Comparison of ENCODE assay signal across 1 cellular context in the genomic region with DNA sequence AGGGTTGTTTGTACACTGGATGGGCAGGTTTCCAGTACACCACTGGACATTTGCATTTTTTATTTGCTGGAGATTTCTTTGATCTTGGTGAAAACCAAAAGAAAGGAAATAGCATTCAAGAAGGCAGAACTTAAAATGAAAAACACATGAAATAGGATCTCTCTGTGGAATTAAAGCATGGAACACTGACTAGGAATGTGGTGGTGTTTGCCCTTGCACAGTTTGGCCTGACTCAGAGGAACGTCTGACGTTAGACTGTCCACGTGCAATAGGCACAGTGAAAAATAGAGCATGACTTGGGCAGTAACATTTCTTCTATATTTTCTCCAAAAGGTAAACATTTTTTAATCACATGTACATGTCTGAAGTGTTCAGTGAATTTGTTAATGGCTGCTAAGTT.
TF ChIP-seq lines count a peak whose summit lies in the region.

No MANE protein-coding gene starts in this region.

TF ChIP-seq in H1, 55 proteins besides CTCF, POLR2A, EP300 and RAD21 (continued from another document):
- TF ChIP-seq RBBP5 (IDR thresholded peaks at IDR 0.05; ENCODE audit: borderline replicate concordance, low read depth, low read length) (no peak), RFX5 (IDR thresholded peaks at IDR 0.05; ENCODE audit: borderline replicate concordance, low read depth, low read length) (no peak), TAF1 (IDR thresholded peaks at IDR 0.05; ENCODE audit: low read depth, low read length) (no peak), NRF1 (IDR thresholded peaks at IDR 0.05; ENCODE audit: low read depth, low read length) (no peak), KDM1A (IDR thresholded peaks at IDR 0.05; ENCODE audit: borderline replicate concordance, low read length) (no peak), KDM5A (IDR thresholded peaks at IDR 0.05; ENCODE audit: low read length) (no peak), ASH2L (IDR thresholded peaks at IDR 0.05; ENCODE audit: low read length) (no peak), CEBPB (IDR thresholded peaks at IDR 0.05; ENCODE audit: low read depth, low read length) (no peak), HDAC2 (IDR thresholded peaks at IDR 0.05; ENCODE audit: borderline replicate concordance in 1 of 2, low read depth in 2 of 2, low read length in 2 of 2) (no peak), JUND (IDR thresholded peaks at IDR 0.05; ENCODE audit: low read length) (no peak), EGR1 (IDR thresholded peaks at IDR 0.05; ENCODE audit: borderline replicate concordance, low read depth, low read length) (no peak), SUZ12 (IDR thresholded peaks at IDR 0.05; ENCODE audit: low read length) (no peak), SP1 (IDR thresholded peaks at IDR 0.05; ENCODE audit: low read depth, low read length) (no peak), KDM4A (IDR thresholded peaks at IDR 0.05; ENCODE audit: low read depth, low read length, severe bottlenecking) (no peak)
- TF ChIP-seq, protein P1, sequence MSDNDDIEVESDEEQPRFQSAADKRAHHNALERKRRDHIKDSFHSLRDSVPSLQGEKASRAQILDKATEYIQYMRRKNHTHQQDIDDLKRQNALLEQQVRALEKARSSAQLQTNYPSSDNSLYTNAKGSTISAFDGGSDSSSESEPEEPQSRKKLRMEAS (IDR thresholded peaks at IDR 0.05): no peak
- TF ChIP-seq, protein P2, sequence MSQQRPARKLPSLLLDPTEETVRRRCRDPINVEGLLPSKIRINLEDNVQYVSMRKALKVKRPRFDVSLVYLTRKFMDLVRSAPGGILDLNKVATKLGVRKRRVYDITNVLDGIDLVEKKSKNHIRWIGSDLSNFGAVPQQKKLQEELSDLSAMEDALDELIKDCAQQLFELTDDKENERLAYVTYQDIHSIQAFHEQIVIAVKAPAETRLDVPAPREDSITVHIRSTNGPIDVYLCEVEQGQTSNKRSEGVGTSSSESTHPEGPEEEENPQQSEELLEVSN (IDR thresholded peaks at IDR 0.05): no peak
- TF ChIP-seq, protein P3, sequence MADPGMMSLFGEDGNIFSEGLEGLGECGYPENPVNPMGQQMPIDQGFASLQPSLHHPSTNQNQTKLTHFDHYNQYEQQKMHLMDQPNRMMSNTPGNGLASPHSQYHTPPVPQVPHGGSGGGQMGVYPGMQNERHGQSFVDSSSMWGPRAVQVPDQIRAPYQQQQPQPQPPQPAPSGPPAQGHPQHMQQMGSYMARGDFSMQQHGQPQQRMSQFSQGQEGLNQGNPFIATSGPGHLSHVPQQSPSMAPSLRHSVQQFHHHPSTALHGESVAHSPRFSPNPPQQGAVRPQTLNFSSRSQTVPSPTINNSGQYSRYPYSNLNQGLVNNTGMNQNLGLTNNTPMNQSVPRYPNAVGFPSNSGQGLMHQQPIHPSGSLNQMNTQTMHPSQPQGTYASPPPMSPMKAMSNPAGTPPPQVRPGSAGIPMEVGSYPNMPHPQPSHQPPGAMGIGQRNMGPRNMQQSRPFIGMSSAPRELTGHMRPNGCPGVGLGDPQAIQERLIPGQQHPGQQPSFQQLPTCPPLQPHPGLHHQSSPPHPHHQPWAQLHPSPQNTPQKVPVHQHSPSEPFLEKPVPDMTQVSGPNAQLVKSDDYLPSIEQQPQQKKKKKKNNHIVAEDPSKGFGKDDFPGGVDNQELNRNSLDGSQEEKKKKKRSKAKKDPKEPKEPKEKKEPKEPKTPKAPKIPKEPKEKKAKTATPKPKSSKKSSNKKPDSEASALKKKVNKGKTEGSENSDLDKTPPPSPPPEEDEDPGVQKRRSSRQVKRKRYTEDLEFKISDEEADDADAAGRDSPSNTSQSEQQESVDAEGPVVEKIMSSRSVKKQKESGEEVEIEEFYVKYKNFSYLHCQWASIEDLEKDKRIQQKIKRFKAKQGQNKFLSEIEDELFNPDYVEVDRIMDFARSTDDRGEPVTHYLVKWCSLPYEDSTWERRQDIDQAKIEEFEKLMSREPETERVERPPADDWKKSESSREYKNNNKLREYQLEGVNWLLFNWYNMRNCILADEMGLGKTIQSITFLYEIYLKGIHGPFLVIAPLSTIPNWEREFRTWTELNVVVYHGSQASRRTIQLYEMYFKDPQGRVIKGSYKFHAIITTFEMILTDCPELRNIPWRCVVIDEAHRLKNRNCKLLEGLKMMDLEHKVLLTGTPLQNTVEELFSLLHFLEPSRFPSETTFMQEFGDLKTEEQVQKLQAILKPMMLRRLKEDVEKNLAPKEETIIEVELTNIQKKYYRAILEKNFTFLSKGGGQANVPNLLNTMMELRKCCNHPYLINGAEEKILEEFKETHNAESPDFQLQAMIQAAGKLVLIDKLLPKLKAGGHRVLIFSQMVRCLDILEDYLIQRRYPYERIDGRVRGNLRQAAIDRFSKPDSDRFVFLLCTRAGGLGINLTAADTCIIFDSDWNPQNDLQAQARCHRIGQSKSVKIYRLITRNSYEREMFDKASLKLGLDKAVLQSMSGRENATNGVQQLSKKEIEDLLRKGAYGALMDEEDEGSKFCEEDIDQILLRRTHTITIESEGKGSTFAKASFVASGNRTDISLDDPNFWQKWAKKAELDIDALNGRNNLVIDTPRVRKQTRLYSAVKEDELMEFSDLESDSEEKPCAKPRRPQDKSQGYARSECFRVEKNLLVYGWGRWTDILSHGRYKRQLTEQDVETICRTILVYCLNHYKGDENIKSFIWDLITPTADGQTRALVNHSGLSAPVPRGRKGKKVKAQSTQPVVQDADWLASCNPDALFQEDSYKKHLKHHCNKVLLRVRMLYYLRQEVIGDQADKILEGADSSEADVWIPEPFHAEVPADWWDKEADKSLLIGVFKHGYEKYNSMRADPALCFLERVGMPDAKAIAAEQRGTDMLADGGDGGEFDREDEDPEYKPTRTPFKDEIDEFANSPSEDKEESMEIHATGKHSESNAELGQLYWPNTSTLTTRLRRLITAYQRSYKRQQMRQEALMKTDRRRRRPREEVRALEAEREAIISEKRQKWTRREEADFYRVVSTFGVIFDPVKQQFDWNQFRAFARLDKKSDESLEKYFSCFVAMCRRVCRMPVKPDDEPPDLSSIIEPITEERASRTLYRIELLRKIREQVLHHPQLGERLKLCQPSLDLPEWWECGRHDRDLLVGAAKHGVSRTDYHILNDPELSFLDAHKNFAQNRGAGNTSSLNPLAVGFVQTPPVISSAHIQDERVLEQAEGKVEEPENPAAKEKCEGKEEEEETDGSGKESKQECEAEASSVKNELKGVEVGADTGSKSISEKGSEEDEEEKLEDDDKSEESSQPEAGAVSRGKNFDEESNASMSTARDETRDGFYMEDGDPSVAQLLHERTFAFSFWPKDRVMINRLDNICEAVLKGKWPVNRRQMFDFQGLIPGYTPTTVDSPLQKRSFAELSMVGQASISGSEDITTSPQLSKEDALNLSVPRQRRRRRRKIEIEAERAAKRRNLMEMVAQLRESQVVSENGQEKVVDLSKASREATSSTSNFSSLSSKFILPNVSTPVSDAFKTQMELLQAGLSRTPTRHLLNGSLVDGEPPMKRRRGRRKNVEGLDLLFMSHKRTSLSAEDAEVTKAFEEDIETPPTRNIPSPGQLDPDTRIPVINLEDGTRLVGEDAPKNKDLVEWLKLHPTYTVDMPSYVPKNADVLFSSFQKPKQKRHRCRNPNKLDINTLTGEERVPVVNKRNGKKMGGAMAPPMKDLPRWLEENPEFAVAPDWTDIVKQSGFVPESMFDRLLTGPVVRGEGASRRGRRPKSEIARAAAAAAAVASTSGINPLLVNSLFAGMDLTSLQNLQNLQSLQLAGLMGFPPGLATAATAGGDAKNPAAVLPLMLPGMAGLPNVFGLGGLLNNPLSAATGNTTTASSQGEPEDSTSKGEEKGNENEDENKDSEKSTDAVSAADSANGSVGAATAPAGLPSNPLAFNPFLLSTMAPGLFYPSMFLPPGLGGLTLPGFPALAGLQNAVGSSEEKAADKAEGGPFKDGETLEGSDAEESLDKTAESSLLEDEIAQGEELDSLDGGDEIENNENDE (IDR thresholded peaks at IDR 0.05; ENCODE audit: insufficient replicate concordance, low read length): no peak
TF ChIP-seq in H1: peak in this region for 0.
